In the genomic region with DNA sequence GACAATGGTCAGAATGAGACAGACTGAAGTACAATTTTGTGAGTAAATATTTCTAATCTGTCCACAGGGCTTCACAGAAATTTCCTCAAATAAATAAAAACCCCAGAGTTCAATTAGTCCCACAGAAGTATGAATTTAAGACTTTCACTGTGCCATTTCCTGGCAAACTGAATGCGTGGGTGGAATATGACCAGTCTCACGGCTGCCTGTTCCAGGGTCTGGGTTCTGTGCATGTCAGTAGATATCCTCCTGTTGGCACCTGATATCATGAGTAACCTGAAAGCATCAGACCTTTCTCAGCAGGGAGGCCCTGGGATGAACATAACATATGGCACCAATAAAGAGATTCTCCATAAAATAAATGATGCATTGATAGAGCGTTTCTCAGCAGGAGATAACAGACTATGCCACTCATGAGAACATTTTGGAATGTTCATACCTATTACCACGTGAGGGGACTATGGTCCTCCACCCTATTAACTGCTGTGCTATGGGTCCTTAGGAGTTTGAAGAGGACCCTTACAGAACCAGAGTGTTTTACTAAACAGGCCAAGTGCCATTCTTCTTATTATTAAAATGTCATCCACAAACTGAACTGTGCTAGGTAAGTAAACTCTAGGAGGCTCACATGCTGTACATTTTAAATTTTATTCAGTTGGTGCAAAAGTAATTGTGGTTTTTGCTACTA, we compare ENCODE assay signal across 15 cellular contexts. TPM values are rescaled to one million over a fixed set of nuclear protein-coding genes. Genes with fewer than 3 reads are reported as not detected.
DNase-seq lines count a peak whose midpoint lies in the region; ATAC-seq and TF ChIP-seq lines count a peak whose summit lies in the region.
"Had no signal": no experiment of that assay in that cellular context is flagged by ENCODE, and none has a peak within 500 bp of the region (broad histone marks: within the 10 kb centered on the region; RNA-seq: fewer than 3 reads in every experiment).

No MANE protein-coding gene starts in this region.

- peak; percentile 92 for DNase-seq in DMS79 treated with DMSO at 0.1 percent for 48 hours (lab: John Stamatoyannopoulos, UW)
- DNase-seq in LHCN-M2 (ENCODE audit: low read depth) = peak; percentile 40
- peak; percentile 6 for DNase-seq in SK-MEL-5 (ENCODE audit: low read depth, low spot score)
- no peak for DNase-seq in foreskin keratinocyte
- DNase-seq in activated naive CD4-positive, alpha-beta T cell (lab: John Stamatoyannopoulos, UW) = no peak
- DNase-seq in dedifferentiated amniotic fluid mesenchymal stem cell (ENCODE audit: extremely low spot score) = no peak
- DNase-seq in superior temporal gyrus (ENCODE audit: extremely low spot score) = no peak
- DNase-seq in globus pallidus (ENCODE audit: low spot score) = no peak
- DNase-seq: effector CD8-positive, alpha-beta T cell; GF-D8; hippocampal formation; KG1; NCI-H1436 treated with DMSO at 0.1 percent for 48 hours; psoas muscle had no signal

- in situ Hi-C loops in SK-MEL-5 (cut with HindIII; ENCODE audit: low pct_unique_long_range_greater_than_20kb, low sequenced_read_pairs) = no loop called here

- H3K27me3 ChIP-seq in foreskin keratinocyte = no peaks in the 10 kb centered on the region
- H3K27me3 ChIP-seq: SJSA1 had no signal

- no peak for TF ChIP-seq CTCF in foreskin keratinocyte (conservative IDR thresholded peaks at IDR 0.05)

- peak; percentile 35 for ATAC-seq in foreskin keratinocyte
- ATAC-seq: psoas muscle had no signal

- H3K4me1 ChIP-seq in foreskin keratinocyte = peaks cover 19% of the 10 kb centered on the region
- H3K4me1 ChIP-seq: psoas muscle, SJSA1 had no signal

- no peak overlapping the region for H3K27ac ChIP-seq in foreskin keratinocyte
- H3K27ac ChIP-seq: psoas muscle, SJSA1 had no signal

RNA-seq across cellular contexts. Expression of a gene that starts 10.6 kb away (rescaled TPM):
- 0.19 TPM in 1 of 2 replicates, not detected in the other for total RNA-seq in LHCN-M2 (2014; rRNA removed)
- not detected for polyA plus RNA-seq in LHCN-M2 (2012)
- total RNA-seq in SK-MEL-5 (2014; rRNA removed; shearing (Covaris generic)) = not detected in 2 replicates
- not detected in 2 replicates for polyA plus RNA-seq in SK-MEL-5 (2015; cell fraction: cytosol; rRNA removed)
- not detected in 2 replicates for polyA plus RNA-seq in SK-MEL-5 (2015; cell fraction: nucleus; rRNA removed)
- 76.8 and 94.5 TPM in 2 replicates for total RNA-seq in foreskin keratinocyte
- polyA plus RNA-seq in foreskin keratinocyte = 56.1 and 66.0 TPM in 2 replicates
- total RNA-seq: SJSA1 had no signal

Comparison
In these comparisons a context has a peak if more than half of its experiments do, and no peak if none do; other contexts are left out.
1. DNase-seq: peak in DMS79 treated with DMSO at 0.1 percent for 48 hours (single experiment), LHCN-M2 (single experiment) and SK-MEL-5 (single experiment); none in foreskin keratinocyte (0 of 2), activated naive CD4-positive, alpha-beta T cell (0 of 4), dedifferentiated amniotic fluid mesenchymal stem cell (single experiment), superior temporal gyrus (single experiment) and globus pallidus (single experiment).
2. RNA of a gene that starts 10.6 kb away (total RNA-seq): 76.8 to 94.5 TPM in foreskin keratinocyte; 0.19 TPM in LHCN-M2 and not detected in SK-MEL-5; every median in the first group is over 10 times any median in the second.